ENCODE assay signal across 11 cellular contexts in genomic region chr2:6352247-6352646, GRCh38.
A peak's percentile ranks its signal among the peaks of the same experiment; 100 is the strongest.
DNase-seq lines count a peak whose midpoint lies in the region; ATAC-seq lines count a peak whose summit lies in the region.
"Had no signal": no experiment of that assay in that cellular context is flagged by ENCODE, and none has a peak within 500 bp of the region (broad histone marks: within the 10 kb centered on the region; RNA-seq: fewer than 3 reads in every experiment).

No MANE protein-coding gene starts in this region.

- H3K4me3 ChIP-seq in right cardiac atrium (ENCODE audit: low read length): no peak overlapping the region

- ATAC-seq in GM18867 (IDR thresholded peaks at IDR 0.05; ENCODE audit: unreplicated experiment): peak; percentile 80
- ATAC-seq in GM21576 (IDR thresholded peaks at IDR 0.05; ENCODE audit: unreplicated experiment): peak; percentile 80
- peak; percentile 80 for ATAC-seq in HG03108 (IDR thresholded peaks at IDR 0.05; ENCODE audit: unreplicated experiment)
- no peak for ATAC-seq in right cardiac atrium
- ATAC-seq: naive thymus-derived CD4-positive, alpha-beta T cell had no signal

- H3K27me3 ChIP-seq in right cardiac atrium (ENCODE audit: control insufficient read depth, insufficient read depth): no peaks in the 10 kb centered on the region

- H3K36me3 Mint-ChIP-seq in activated T-helper 2 cell treated with anti-CD3 and anti-CD28 coated beads, Interferon-gamma antibody, Interleukin-2, Interleukin-4, amounts not matched to agents 10 μg/mL and 5 μg/mL and 100 μg/mL, durations not matched to agents 14 hours and 24 hours and 36 hours (ENCODE audit: low read depth): no peaks in the 10 kb centered on the region
- H3K36me3 Mint-ChIP-seq: naive thymus-derived CD4-positive, alpha-beta T cell had no signal

- DNase-seq in germinal center (ENCODE audit: low spot score): peak; percentile 10
- DNase-seq in activated CD8-positive, alpha-beta memory T cell treated with anti-CD3 and anti-CD28 coated beads, Interleukin-2, amount 50 U/mL, for 4 hours: no peak
- no peak for DNase-seq in right cardiac atrium
- no peak for DNase-seq in NCI-H128 (lab: John Stamatoyannopoulos, UW; ENCODE audit: unreplicated experiment)
- DNase-seq in activated T-helper 2 cell treated with anti-CD3 and anti-CD28 coated beads, Interferon-gamma antibody, Interleukin-2, Interleukin-4, amounts not matched to agents 10 μg/mL and 5 μg/mL and 100 μg/mL, durations not matched to agents 14 hours and 24 hours and 36 hours (ENCODE audit: low spot score): no peak
- DNase-seq: naive thymus-derived CD4-positive, alpha-beta T cell had no signal

- no peaks in the 10 kb centered on the region for H3K4me1 Mint-ChIP-seq in activated T-helper 2 cell treated with anti-CD3 and anti-CD28 coated beads, Interferon-gamma antibody, Interleukin-2, Interleukin-4, amounts not matched to agents 10 μg/mL and 5 μg/mL and 100 μg/mL, durations not matched to agents 14 hours and 24 hours and 36 hours (ENCODE audit: low read depth)
- H3K4me1 Mint-ChIP-seq: naive thymus-derived CD4-positive, alpha-beta T cell had no signal

- 84% methylated on average over 5 of the region's 5 CpGs for WGBS in right cardiac atrium

- H3K27ac ChIP-seq in right cardiac atrium (ENCODE audit: low read length): no peak overlapping the region

- no peak overlapping the region for H3K4me3 Mint-ChIP-seq in activated T-helper 2 cell treated with anti-CD3 and anti-CD28 coated beads, Interferon-gamma antibody, Interleukin-2, Interleukin-4, amounts not matched to agents 10 μg/mL and 5 μg/mL and 100 μg/mL, durations not matched to agents 14 hours and 24 hours and 36 hours (ENCODE audit: low read depth)
- H3K4me3 Mint-ChIP-seq: naive thymus-derived CD4-positive, alpha-beta T cell; stimulated activated naive CD8-positive, alpha-beta T cell treated with anti-CD3 and anti-CD28 coated beads, Interleukin-15, Interleukin-2, amounts not matched to agents 100 ng/mL and 50 ng/mL, for 24 hours; T-helper 1 cell treated with Interleukin-12 subunit alpha and Interleukin-12 subunit beta and Interleukin-4 antibody, amounts not matched to agents 30 μg/mL and 1 μg/mL, for 36 hours had no signal

- no peaks in the 10 kb centered on the region for H3K9me3 Mint-ChIP-seq in activated T-helper 2 cell treated with anti-CD3 and anti-CD28 coated beads, Interferon-gamma antibody, Interleukin-2, Interleukin-4, amounts not matched to agents 10 μg/mL and 5 μg/mL and 100 μg/mL, durations not matched to agents 14 hours and 24 hours and 36 hours
- H3K9me3 Mint-ChIP-seq: stimulated activated naive CD8-positive, alpha-beta T cell treated with anti-CD3 and anti-CD28 coated beads, Interleukin-15, Interleukin-2, amounts not matched to agents 100 ng/mL and 50 ng/mL, for 24 hours; T-helper 1 cell treated with Interleukin-12 subunit alpha and Interleukin-12 subunit beta and Interleukin-4 antibody, amounts not matched to agents 30 μg/mL and 1 μg/mL, for 36 hours had no signal

- intact Hi-C loops in right cardiac atrium (cut with DNase I): loop anchor here in 3 of 4 donors (2.0 to 10.0 kb wide), 3 partner anchors 420 to 423 kb away; no protein-coding TSS in a partner anchor
- intact Hi-C loops in activated T-helper 2 cell treated with anti-CD3 and anti-CD28 coated beads, Interferon-gamma antibody, Interleukin-2, Interleukin-4, amounts not matched to agents 10 μg/mL and 5 μg/mL and 100 μg/mL, durations not matched to agents 14 hours and 24 hours and 36 hours (cut with micrococcal nuclease): no loop called here

- no peaks in the 10 kb centered on the region for H3K4me1 ChIP-seq in right cardiac atrium (ENCODE audit: control insufficient read depth, insufficient read depth, low read length)

- no peaks in the 10 kb centered on the region for H3K27me3 Mint-ChIP-seq in activated T-helper 2 cell treated with anti-CD3 and anti-CD28 coated beads, Interferon-gamma antibody, Interleukin-2, Interleukin-4, amounts not matched to agents 10 μg/mL and 5 μg/mL and 100 μg/mL, durations not matched to agents 14 hours and 24 hours and 36 hours (ENCODE audit: low read depth)
- H3K27me3 Mint-ChIP-seq: naive thymus-derived CD4-positive, alpha-beta T cell; stimulated activated naive CD8-positive, alpha-beta T cell treated with anti-CD3 and anti-CD28 coated beads, Interleukin-15, Interleukin-2, amounts not matched to agents 100 ng/mL and 50 ng/mL, for 24 hours had no signal

- H3K9me3 ChIP-seq in right cardiac atrium (ENCODE audit: control insufficient read depth, low read length): no peaks in the 10 kb centered on the region

- no peak overlapping the region for H3K27ac Mint-ChIP-seq in activated T-helper 2 cell treated with anti-CD3 and anti-CD28 coated beads, Interferon-gamma antibody, Interleukin-2, Interleukin-4, amounts not matched to agents 10 μg/mL and 5 μg/mL and 100 μg/mL, durations not matched to agents 14 hours and 24 hours and 36 hours
- H3K27ac Mint-ChIP-seq: naive thymus-derived CD4-positive, alpha-beta T cell; stimulated activated naive CD8-positive, alpha-beta T cell treated with anti-CD3 and anti-CD28 coated beads, Interleukin-15, Interleukin-2, amounts not matched to agents 100 ng/mL and 50 ng/mL, for 24 hours; T-helper 1 cell treated with Interleukin-12 subunit alpha and Interleukin-12 subunit beta and Interleukin-4 antibody, amounts not matched to agents 30 μg/mL and 1 μg/mL, for 36 hours had no signal

Comparison
In these comparisons a context has a peak if more than half of its experiments do, and no peak if none do; other contexts are left out.
1. ATAC-seq: peak in GM18867 (single experiment), GM21576 (single experiment) and HG03108 (single experiment); none in right cardiac atrium (0 of 2).